ENCODE assay signal across 22 cellular contexts in the genomic region with DNA sequence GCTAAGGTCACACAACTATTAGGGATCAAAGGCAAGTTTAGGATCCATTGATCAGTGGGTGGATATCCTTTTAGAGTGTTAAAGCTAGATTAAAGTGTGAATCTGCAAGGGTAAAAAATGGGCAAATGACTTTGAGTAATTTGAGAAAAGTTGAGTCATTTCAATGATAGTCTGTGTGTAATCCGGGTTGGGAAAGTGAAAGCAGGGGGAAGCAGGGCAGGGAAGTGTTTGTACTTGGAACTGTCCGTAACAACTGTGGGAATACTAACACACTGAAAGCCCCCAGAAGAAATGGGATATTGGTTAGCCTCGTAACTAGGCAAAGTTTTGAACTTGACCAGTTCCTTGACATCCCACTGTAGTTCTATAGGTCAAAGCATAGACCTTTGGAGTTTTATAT.
"Had no signal": no experiment of that assay in that cellular context is flagged by ENCODE, and none has a peak within 500 bp of the region (broad histone marks: within the 10 kb centered on the region; RNA-seq: fewer than 3 reads in every experiment).

No MANE protein-coding gene starts in this region.

- H3K4me3 ChIP-seq: esophagus muscularis mucosa, gastroesophageal sphincter, left ventricle myocardium inferior, lower lobe of right lung, spleen, tibial artery, upper lobe of left lung, vagina had no signal

- FAIRE-seq: kidney had no signal

- H3K4me1 ChIP-seq: esophagus muscularis mucosa, gastroesophageal sphincter, left ventricle myocardium inferior, lower lobe of right lung, spleen, tibial artery, upper lobe of left lung, vagina had no signal

- H3K27ac ChIP-seq: epithelial cell of prostate, esophagus muscularis mucosa, gastroesophageal sphincter, left ventricle myocardium inferior, lower lobe of right lung, spleen, tibial artery, upper lobe of left lung, vagina had no signal

- H3K9me3 ChIP-seq: lower lobe of right lung, tibial artery, upper lobe of left lung, vagina had no signal

- H3K36me3 ChIP-seq: esophagus muscularis mucosa, gastroesophageal sphincter, left ventricle myocardium inferior, lower lobe of right lung, spleen, tibial artery, upper lobe of left lung, vagina had no signal

- H3K27me3 ChIP-seq: esophagus muscularis mucosa, gastroesophageal sphincter, spleen, tibial artery, upper lobe of left lung, vagina had no signal

- DNase-seq: effector memory CD8-positive, alpha-beta T cell; foreskin fibroblast; glutamatergic neuron; kidney; left cardiac atrium; left ventricle myocardium inferior; lower lobe of right lung; midbrain; posterior cingulate gyrus; spleen; stimulated activated CD4-positive, alpha-beta T cell treated with anti-CD3 and anti-CD28 coated beads, Interleukin-15, amount 100 ng/mL, for 24 hours; stimulated activated CD4-positive, alpha-beta T cell treated with anti-CD3 and anti-CD28 coated beads, Interleukin-1b, Interleukin-23, amount 100 ng/mL, for 48 hours; stimulated activated CD4-positive, alpha-beta T cell treated with anti-CD3 and anti-CD28 coated beads, Interleukin-4, amount 100 ng/mL, for 24 hours; tibial artery; upper lobe of left lung had no signal

- ATAC-seq: effector memory CD8-positive, alpha-beta T cell; gastroesophageal sphincter; left cardiac atrium; lower lobe of right lung; natural killer cell treated with Interleukin-12 subunit alpha and Interleukin-12 subunit beta and Interleukin-15 and Interleukin-18, amount 100 ng/mL, for 72 hours; sciatic nerve; stimulated activated memory B cell treated with anti-CD40 and anti-IgM and Interleukin-4, amounts not matched to agents 10 μg/mL and 1 μg/mL and 100 μg/mL, for 72 hours had no signal
